20 cellular contexts compared by ENCODE assay signal in the genomic region with DNA sequence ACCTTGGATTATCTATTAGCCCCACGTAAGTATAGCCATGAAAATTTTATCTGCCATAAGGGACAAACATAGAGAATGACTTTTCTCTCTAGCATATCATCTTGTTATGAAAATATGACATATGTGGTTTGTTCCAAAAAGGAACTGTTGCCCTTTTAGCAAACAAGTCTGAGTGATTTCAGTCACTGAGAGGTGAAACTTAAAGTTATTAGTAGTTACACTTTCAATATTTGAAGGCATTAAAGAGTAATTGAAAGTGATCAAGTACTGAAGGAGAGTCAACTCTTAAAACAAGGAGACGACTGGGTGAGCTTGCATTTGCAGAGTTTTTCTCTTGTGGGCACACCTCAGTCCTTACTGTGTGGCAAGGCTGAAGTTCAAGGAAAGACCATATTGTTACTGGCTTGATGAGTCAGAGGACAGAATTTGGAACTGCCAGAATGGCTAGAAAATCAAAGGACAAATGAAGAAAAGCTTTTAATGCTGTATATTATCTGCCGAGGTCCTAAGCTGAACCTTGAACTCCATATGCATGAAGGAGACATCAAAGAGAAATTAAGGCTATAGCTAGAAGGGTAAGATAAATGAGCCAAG.
A peak's percentile ranks its signal among the peaks of the same experiment; 100 is the strongest.
DNase-seq lines count a peak whose midpoint lies in the region; ATAC-seq and TF ChIP-seq lines count a peak whose summit lies in the region.
"Had no signal": no experiment of that assay in that cellular context is flagged by ENCODE, and none has a peak within 500 bp of the region (broad histone marks: within the 10 kb centered on the region; RNA-seq: fewer than 3 reads in every experiment).

No MANE protein-coding gene starts in this region.

- TF ChIP-seq CTCF in neural crest cell (conservative IDR thresholded peaks at IDR 0.05) (no peak), smooth muscle cell (IDR thresholded peaks at IDR 0.05; ENCODE audit: borderline replicate concordance, insufficient read depth, poor library complexity, severe bottlenecking) (no peak)

- H3K4me3 Mint-ChIP-seq in neural crest cell: no peak overlapping the region
- no peak overlapping the region for H3K4me3 Mint-ChIP-seq in T-cell
- H3K4me3 Mint-ChIP-seq: activated naive CD8-positive, alpha-beta T cell; IgD-negative memory B cell had no signal

- WGBS in smooth muscle cell (ENCODE audit: low lambda C conversion rate): 90% methylated on average over 3 of the region's 3 CpGs

- H3K4me3 ChIP-seq in smooth muscle cell: no peak overlapping the region
- H3K4me3 ChIP-seq: breast epithelium, pancreas had no signal

- POLR2A ChIA-PET in T-cell (lab: Charles Lee): no interaction called here

- no peak overlapping the region for H3K27ac ChIP-seq in smooth muscle cell (ENCODE audit: low read depth)
- H3K27ac ChIP-seq: breast epithelium, pancreas had no signal

- H3F3A ChIP-seq in smooth muscle cell (ENCODE audit: low read depth): no peaks in the 10 kb centered on the region

- H3K36me3 Mint-ChIP-seq in neural crest cell (ENCODE audit: low read depth) (no peaks in the 10 kb centered on the region), T-cell (no peaks in the 10 kb centered on the region)
- H3K36me3 Mint-ChIP-seq: activated naive CD8-positive, alpha-beta T cell had no signal

- no peak overlapping the region for H2AFZ ChIP-seq in smooth muscle cell (ENCODE audit: low read depth)

- H3K9me3 Mint-ChIP-seq in neural crest cell (peaks cover 4% of the 10 kb centered on the region), T-cell (peaks cover 6 to 13% (median 8%) of the 10 kb centered on the region in 3 donors)

- ATAC-seq in GM18867 (IDR thresholded peaks at IDR 0.05; ENCODE audit: unreplicated experiment): peak; percentile 91
- ATAC-seq in GM21515 (IDR thresholded peaks at IDR 0.05; ENCODE audit: unreplicated experiment): peak; percentile 62
- peak; percentile 81 for ATAC-seq in HG03095 (IDR thresholded peaks at IDR 0.05; ENCODE audit: unreplicated experiment)
- no peak for ATAC-seq in T-cell (replicated peaks in 1 of 4)
- ATAC-seq: left lobe of liver, pancreas had no signal

- DNase-seq in neural crest cell (ENCODE audit: low read depth, low spot score): no peak
- no peak for DNase-seq in MV-4-11 (lab: John Stamatoyannopoulos, UW)
- DNase-seq in smooth muscle cell (lab: John Stamatoyannopoulos, UW; ENCODE audit: unreplicated experiment): no peak
- DNase-seq in T-cell: no peak
- DNase-seq in NCI-H2029 (lab: John Stamatoyannopoulos, UW): no peak
- DNase-seq: activated CD4-positive, alpha-beta T cell treated with anti-CD3 and anti-CD28 coated beads for 48 hours; activated T-cell treated with anti-CD3 and anti-CD28 coated beads, Interleukin-2, amount 50 U/mL, for 1 hour; effector CD8-positive, alpha-beta T cell; NCI-H2171; NK-92 treated with Interleukin-12 subunit alpha and Interleukin-12 subunit beta, amount 100 ng/mL, for 24 hours; pancreas; SHP77; stimulated activated naive CD4-positive, alpha-beta T cell had no signal

- H3K36me3 ChIP-seq in smooth muscle cell (ENCODE audit: low read depth): no peaks in the 10 kb centered on the region
- H3K36me3 ChIP-seq: breast epithelium, pancreas had no signal

- H4K20me1 ChIP-seq in smooth muscle cell (ENCODE audit: low read depth): no peaks in the 10 kb centered on the region

- peaks cover 6% of the 10 kb centered on the region for H3K9me3 ChIP-seq in smooth muscle cell (replicated peaks; ENCODE audit: low read depth)
- H3K9me3 ChIP-seq: breast epithelium had no signal

- H3K9ac ChIP-seq in smooth muscle cell (ENCODE audit: low read depth): no peak overlapping the region

- no peak overlapping the region for H3K4me2 ChIP-seq in smooth muscle cell

- H3K27me3 Mint-ChIP-seq in neural crest cell (ENCODE audit: low read depth) (no peaks in the 10 kb centered on the region), T-cell (peaks cover 2 to 5% of the 10 kb centered on the region in 2 donors)

- CTCF ChIA-PET in T-cell (lab: Charles Lee): no interaction called here

- H3K79me2 ChIP-seq in smooth muscle cell (ENCODE audit: low read depth): no peaks in the 10 kb centered on the region

- H3K27ac Mint-ChIP-seq in neural crest cell (ENCODE audit: unreplicated experiment): peak overlapping the region; percentile 5
- no peak overlapping the region for H3K27ac Mint-ChIP-seq in T-cell
- H3K27ac Mint-ChIP-seq: activated naive CD8-positive, alpha-beta T cell; IgD-negative memory B cell had no signal

- H3K4me1 Mint-ChIP-seq in neural crest cell: no peaks in the 10 kb centered on the region
- H3K4me1 Mint-ChIP-seq in T-cell: no peaks in the 10 kb centered on the region
- H3K4me1 Mint-ChIP-seq: IgD-negative memory B cell had no signal

- no peaks in the 10 kb centered on the region for H3K4me1 ChIP-seq in smooth muscle cell (ENCODE audit: low read depth)
- H3K4me1 ChIP-seq: breast epithelium, pancreas had no signal

- H3K27me3 ChIP-seq in smooth muscle cell (ENCODE audit: low read depth): no peaks in the 10 kb centered on the region
- H3K27me3 ChIP-seq: breast epithelium, pancreas had no signal

Comparison
In these comparisons a context has a peak if more than half of its experiments do, and no peak if none do; other contexts are left out.
1. ATAC-seq: peak in GM18867 (single experiment), GM21515 (single experiment) and HG03095 (single experiment); none in T-cell (0 of 4).